8 cellular contexts compared by ENCODE assay signal in genomic region chr22:21000987-21001600, GRCh38. TPM values are rescaled to one million over a fixed set of nuclear protein-coding genes. Genes with fewer than 3 reads are reported as not detected.
DNase-seq lines count a peak whose midpoint lies in the region; ATAC-seq and TF ChIP-seq lines count a peak whose summit lies in the region.

No MANE protein-coding gene starts in this region.

- H3K4me1 ChIP-seq in HUES64 (ENCODE audit: insufficient read depth, low read length) (no peaks in the 10 kb centered on the region), mononuclear cell (ENCODE audit: insufficient read depth, low read length) (peaks cover 38% of the 10 kb centered on the region)

- H3K9ac ChIP-seq in HUES64 (ENCODE audit: low read depth, low read length): peak overlapping the region; percentile 95

- peaks cover 25% of the 10 kb centered on the region for H3K36me3 ChIP-seq in HUES64 (ENCODE audit: insufficient read depth, low read length)

- H3K27me3 ChIP-seq in HUES64 (ENCODE audit: insufficient read depth, low read length) (no peaks in the 10 kb centered on the region), mononuclear cell (ENCODE audit: insufficient read depth, low read length) (no peaks in the 10 kb centered on the region)

- H3K4me3 ChIP-seq in HUES64 (ENCODE audit: low read length): peak overlapping the region; percentile 100
- H3K4me3 ChIP-seq in cardiac fibroblast (replicated peaks in 1 of 2; ENCODE audit: low read depth in 2 of 2, low read length in 2 of 2): peak overlapping the region; percentile 80 to 84
- peak overlapping the region; percentile 88 for H3K4me3 ChIP-seq in mononuclear cell (ENCODE audit: low read length)

- 21% methylated on average over 26 of the region's 26 CpGs for WGBS in HUES64

- ATAC-seq in GM18508 (IDR thresholded peaks at IDR 0.05; ENCODE audit: insufficient read depth, unreplicated experiment): peak; percentile 9

- DNase-seq in cardiac fibroblast (ENCODE audit: low read depth in 2 of 2): no peak
- DNase-seq in inferior parietal cortex (ENCODE audit: extremely low spot score): no peak
- DNase-seq in glomerular visceral epithelial cell (ENCODE audit: extremely low spot score): no peak
- no peak for DNase-seq in stimulated activated CD8-positive, alpha-beta memory T cell treated with anti-CD3 and anti-CD28 coated beads, Interleukin-4, amount 100 ng/mL, for 48 hours
- no peak for DNase-seq in NCI-H1436 treated with DMSO at 0.1 percent for 48 hours (lab: John Stamatoyannopoulos, UW)

- no peak for TF ChIP-seq CTCF in cardiac fibroblast (IDR thresholded peaks at IDR 0.05; ENCODE audit: low read depth, low read length)

- H3K27ac ChIP-seq in HUES64 (ENCODE audit: low read depth, low read length): peak overlapping the region; percentile 90

- H3K9me3 ChIP-seq in HUES64 (ENCODE audit: insufficient read depth, low read depth, low read length) (no peaks in the 10 kb centered on the region), mononuclear cell (ENCODE audit: low read depth, low read length) (no peaks in the 10 kb centered on the region)

RNA-seq across cellular contexts. Expression of gene THAP7, which starts 0.8 kb away (rescaled TPM):
- polyA plus RNA-seq in HUES64 (2013, experiment 1 of 2): 18.3 TPM
- 18.3 TPM for polyA plus RNA-seq in HUES64 (2013, experiment 2 of 2)
- total RNA-seq in mononuclear cell: 58.2 TPM

RNA-seq across cellular contexts. Expression of gene P2RX6, which starts 13.9 kb away (rescaled TPM):
- 0.35 TPM for polyA plus RNA-seq in HUES64 (2013, experiment 1 of 2)
- 0.57 TPM for polyA plus RNA-seq in HUES64 (2013, experiment 2 of 2)
- total RNA-seq in mononuclear cell: 0.21 TPM

RNA-seq across cellular contexts. Expression of gene LZTR1, which starts 19.0 kb away (rescaled TPM):
- polyA plus RNA-seq in HUES64 (2013, experiment 1 of 2): 15.3 TPM
- 16.1 TPM for polyA plus RNA-seq in HUES64 (2013, experiment 2 of 2)
- 24.8 TPM for total RNA-seq in mononuclear cell

RNA-seq across cellular contexts. Expression of gene SLC7A4, which starts 31.3 kb away (rescaled TPM):
- polyA plus RNA-seq in HUES64 (2013, experiment 1 of 2): 0.20 TPM
- polyA plus RNA-seq in HUES64 (2013, experiment 2 of 2): 0.38 TPM
- total RNA-seq in mononuclear cell: not detected

RNA-seq across cellular contexts. Expression of gene AIFM3, which starts 34.0 kb away (rescaled TPM):
- 0.50 TPM for polyA plus RNA-seq in HUES64 (2013, experiment 1 of 2)
- polyA plus RNA-seq in HUES64 (2013, experiment 2 of 2): 0.25 TPM
- total RNA-seq in mononuclear cell: 5.2 TPM
